15 cellular contexts compared by ENCODE assay signal in the genomic region with DNA sequence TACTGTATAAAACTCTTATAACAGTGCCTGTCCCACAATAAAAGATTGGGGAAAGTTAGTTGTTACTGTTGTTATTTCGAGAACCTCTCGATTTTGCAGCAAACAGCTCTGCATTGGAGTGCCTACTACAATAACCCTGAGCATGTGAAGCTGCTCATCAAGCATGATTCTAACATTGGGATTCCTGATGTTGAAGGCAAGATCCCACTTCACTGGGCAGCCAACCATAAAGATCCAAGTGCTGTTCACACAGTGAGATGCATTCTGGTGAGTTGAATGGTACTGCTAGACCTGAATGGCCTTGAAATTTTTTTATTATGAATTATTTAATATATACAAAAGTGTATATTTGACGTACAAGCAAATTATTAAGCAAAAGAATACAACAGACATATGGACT.
DNase-seq lines count a peak whose midpoint lies in the region; ATAC-seq lines count a peak whose summit lies in the region.
"Had no signal": no experiment of that assay in that cellular context is flagged by ENCODE, and none has a peak within 500 bp of the region (broad histone marks: within the 10 kb centered on the region; RNA-seq: fewer than 3 reads in every experiment).

No MANE protein-coding gene starts in this region.

- DNase-seq in COLO668 (lab: John Stamatoyannopoulos, UW; ENCODE audit: unreplicated experiment) (peak; percentile 11), DMS53 (lab: John Stamatoyannopoulos, UW) (peak; percentile 78), NCI-H128 (lab: John Stamatoyannopoulos, UW; ENCODE audit: unreplicated experiment) (peak; percentile 41), NCI-H510A (lab: John Stamatoyannopoulos, UW) (peak; percentile 54), mesenteric fat pad (ENCODE audit: low spot score) (no peak)
- no peak for DNase-seq in activated CD4-positive, alpha-beta T cell treated with anti-CD3 and anti-CD28 coated beads for 48 hours
- DNase-seq: ACHN; C1 segment of cervical spinal cord; CD8-positive, alpha-beta memory T cell; KG1; NCI-H1048; NCI-H1694 treated with DMSO at 0.1 percent for 48 hours; NCI-H446; T1000 had no signal

- ATAC-seq in HG03045 (IDR thresholded peaks at IDR 0.05; ENCODE audit: unreplicated experiment): no peak

Comparison
In these comparisons a context has a peak if more than half of its experiments do, and no peak if none do; other contexts are left out.
1. DNase-seq: peak in COLO668 (single experiment), DMS53 (single experiment), NCI-H128 (single experiment) and NCI-H510A (single experiment); none in activated CD4-positive, alpha-beta T cell treated with anti-CD3 and anti-CD28 coated beads for 48 hours (single experiment) and mesenteric fat pad (single experiment).